ENCODE assay signal across 20 cellular contexts in genomic region chr1:170460379-170460778, GRCh38.
"Had no signal": no experiment of that assay in that cellular context is flagged by ENCODE, and none has a peak within 500 bp of the region (broad histone marks: within the 10 kb centered on the region; RNA-seq: fewer than 3 reads in every experiment).

No MANE protein-coding gene starts in this region.

- H3K9me3 ChIP-seq: esophagus muscularis mucosa, right lobe of liver, suprapubic skin, upper lobe of right lung had no signal

- H3K4me2 ChIP-seq: smooth muscle cell had no signal

- ATAC-seq: activated naive CD4-positive, alpha-beta T cell treated with anti-CD3 and anti-CD28 coated beads, Interleukin-2, amount 50 U/mL, for 72 hours; activated T-cell treated with anti-CD3 and anti-CD28 coated beads, Interleukin-2, amount 50 U/mL, for 72 hours; natural killer cell treated with Interleukin-12 subunit alpha and Interleukin-12 subunit beta and Interleukin-15 and Interleukin-18, amount 100 ng/mL, for 72 hours; right lobe of liver; upper lobe of right lung had no signal

- H3K27ac ChIP-seq: esophagus muscularis mucosa, left ventricle myocardium inferior, right lobe of liver, suprapubic skin, upper lobe of right lung had no signal

- H3K36me3 Mint-ChIP-seq: memory B cell; natural killer cell treated with Interleukin-12 subunit alpha and Interleukin-12 subunit beta and Interleukin-15 and Interleukin-18, amount 100 ng/mL, for 72 hours had no signal

- H3K36me3 ChIP-seq: esophagus muscularis mucosa, left ventricle myocardium inferior, right lobe of liver, suprapubic skin, upper lobe of right lung had no signal

- H3K27me3 ChIP-seq: esophagus muscularis mucosa, right lobe of liver, suprapubic skin, upper lobe of right lung had no signal

- H3K27me3 Mint-ChIP-seq: activated CD4-positive, alpha-beta T cell treated with anti-CD3 and anti-CD28 coated beads, Interleukin-2, amount 10 ng/mL, durations not matched to agents 7 days and 5 days had no signal

- H3K4me1 Mint-ChIP-seq: activated CD4-positive, alpha-beta T cell treated with anti-CD3 and anti-CD28 coated beads, Interleukin-2, amount 10 ng/mL, durations not matched to agents 7 days and 5 days; memory B cell had no signal

- H3K4me3 ChIP-seq: esophagus muscularis mucosa, left ventricle myocardium inferior, right lobe of liver, smooth muscle cell, suprapubic skin, upper lobe of right lung had no signal

- H3K4me1 ChIP-seq: left ventricle myocardium inferior, right lobe of liver, suprapubic skin, upper lobe of right lung had no signal

- H3K27ac Mint-ChIP-seq: activated CD4-positive, alpha-beta T cell treated with anti-CD3 and anti-CD28 coated beads, Interleukin-2, amount 10 ng/mL, durations not matched to agents 7 days and 5 days; activated naive CD4-positive, alpha-beta T cell treated with anti-CD3 and anti-CD28 coated beads, Interleukin-2, amount 50 U/mL, for 72 hours; activated T-cell treated with anti-CD3 and anti-CD28 coated beads, Interleukin-2, amount 50 U/mL, for 72 hours; memory B cell; natural killer cell treated with Interleukin-12 subunit alpha and Interleukin-12 subunit beta and Interleukin-15 and Interleukin-18, amount 100 ng/mL, for 72 hours; stimulated activated naive CD8-positive, alpha-beta T cell treated with anti-CD3 and anti-CD28 coated beads, Interleukin-15, Interleukin-2, amounts not matched to agents 100 ng/mL and 50 ng/mL, for 24 hours had no signal

- H3K4me3 Mint-ChIP-seq: activated CD4-positive, alpha-beta T cell treated with anti-CD3 and anti-CD28 coated beads, Interleukin-2, amount 10 ng/mL, durations not matched to agents 7 days and 5 days; activated T-cell treated with anti-CD3 and anti-CD28 coated beads, Interleukin-2, amount 50 U/mL, for 72 hours; brain; memory B cell; natural killer cell treated with Interleukin-12 subunit alpha and Interleukin-12 subunit beta and Interleukin-15 and Interleukin-18, amount 100 ng/mL, for 72 hours; stimulated activated naive CD8-positive, alpha-beta T cell treated with anti-CD3 and anti-CD28 coated beads, Interleukin-15, Interleukin-2, amounts not matched to agents 100 ng/mL and 50 ng/mL, for 24 hours had no signal

- DNase-seq: activated CD4-positive, alpha-beta T cell treated with anti-CD3 and anti-CD28 coated beads, Interleukin-2, amount 10 ng/mL, durations not matched to agents 7 days and 5 days; activated CD8-positive, alpha-beta memory T cell treated with anti-CD3 and anti-CD28 coated beads, Interleukin-2, amount 50 U/mL, for 48 hours; activated gamma-delta T cell; activated T-cell treated with anti-CD3 and anti-CD28 coated beads, Interleukin-2, amount 50 U/mL, for 72 hours; central memory CD4-positive, alpha-beta T cell; cortex of kidney; effector CD4-positive, alpha-beta T cell; hypothalamus; kidney; left ventricle myocardium inferior; right lobe of liver; upper lobe of right lung had no signal
